In the genomic region with DNA sequence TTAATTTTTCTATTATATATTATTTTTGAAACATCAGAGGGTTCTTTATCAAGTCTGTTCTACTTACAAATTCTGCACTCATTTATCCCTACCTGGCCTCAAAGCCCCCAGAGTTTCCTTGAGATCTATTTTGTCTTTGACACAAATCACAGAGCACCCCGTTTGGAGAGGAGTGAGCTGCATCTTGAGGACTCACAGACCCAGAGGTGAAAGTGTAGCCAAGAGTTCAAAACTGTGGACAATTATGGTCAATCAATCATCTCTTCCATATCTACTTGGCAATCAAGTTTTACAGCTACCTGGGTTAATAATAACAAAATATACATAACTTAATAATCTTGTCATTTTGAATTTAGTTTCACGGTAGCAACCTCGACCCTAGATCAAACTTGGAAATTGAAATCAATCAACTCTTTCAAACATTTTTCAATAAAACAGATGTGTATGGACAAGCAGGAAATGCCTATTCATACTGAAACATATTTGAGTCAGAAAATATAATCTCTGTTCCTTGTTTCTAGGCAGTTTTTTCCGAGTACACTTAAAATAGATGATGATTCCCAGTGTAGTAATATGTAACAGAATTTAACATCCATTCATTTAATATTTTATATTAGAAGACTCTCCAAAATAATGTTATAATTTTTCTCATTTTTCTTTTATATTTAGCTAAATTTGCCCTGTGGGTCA, we compare ENCODE assay signal across 22 cellular contexts. TPM values are rescaled to one million over a fixed set of nuclear protein-coding genes. Genes with fewer than 3 reads are reported as not detected.
DNase-seq lines count a peak whose midpoint lies in the region; ATAC-seq lines count a peak whose summit lies in the region.
"Had no signal": no experiment of that assay in that cellular context is flagged by ENCODE, and none has a peak within 500 bp of the region (broad histone marks: within the 10 kb centered on the region; RNA-seq: fewer than 3 reads in every experiment).

No MANE protein-coding gene starts in this region.

- in situ Hi-C loops in G401 (cut with HindIII; ENCODE audit: low sequenced_read_pairs) = no loop called here

- peaks cover 18 to 30% of the 10 kb centered on the region in 2 donors for H3K4me1 Mint-ChIP-seq in stimulated activated naive B cell treated with anti-CD40 and anti-IgM and Interleukin-4, amounts not matched to agents 10 μg/mL and 1 μg/mL and 100 μg/mL, for 72 hours
- no peaks in the 10 kb centered on the region for H3K4me1 Mint-ChIP-seq in activated T-cell treated with anti-CD3 and anti-CD28 coated beads, Interleukin-2, amount 50 U/mL, for 4 hours (ENCODE audit: low read depth)
- no peaks in the 10 kb centered on the region for H3K4me1 Mint-ChIP-seq in activated CD4-positive, alpha-beta T cell treated with anti-CD3 and anti-CD28 coated beads for 36 hours

- POLR2A ChIA-PET in activated CD4-positive, alpha-beta T cell treated with anti-CD3 and anti-CD28 coated beads for 36 hours (lab: Charles Lee) = no interaction called here

- peak; percentile 54 for ATAC-seq in GM19043 (IDR thresholded peaks at IDR 0.05; ENCODE audit: low read depth, unreplicated experiment)
- peak; percentile 39 for ATAC-seq in HG02678 (IDR thresholded peaks at IDR 0.05; ENCODE audit: unreplicated experiment)
- ATAC-seq in HG03520 (IDR thresholded peaks at IDR 0.05; ENCODE audit: unreplicated experiment) = peak; percentile 46
- peak; percentile 83 to 91 for ATAC-seq in stimulated activated naive B cell treated with anti-CD40 and anti-IgM and Interleukin-4, amounts not matched to agents 10 μg/mL and 1 μg/mL and 100 μg/mL, for 72 hours (replicated peaks)
- no peak for ATAC-seq in activated T-cell treated with anti-CD3 and anti-CD28 coated beads, Interleukin-2, amount 50 U/mL, for 4 hours
- ATAC-seq in activated CD4-positive, alpha-beta T cell treated with anti-CD3 and anti-CD28 coated beads for 36 hours = no peak
- ATAC-seq: gastroesophageal sphincter; left cardiac atrium; natural killer cell treated with Interleukin-12 subunit alpha and Interleukin-12 subunit beta and Interleukin-15 and Interleukin-18, amount 100 ng/mL, for 72 hours; PC-3 had no signal

- intact Hi-C loops in activated CD4-positive, alpha-beta T cell treated with anti-CD3 and anti-CD28 coated beads for 36 hours (cut with DNase I, micrococcal nuclease) = no loop called here

- H3K27ac Mint-ChIP-seq in stimulated activated naive B cell treated with anti-CD40 and anti-IgM and Interleukin-4, amounts not matched to agents 10 μg/mL and 1 μg/mL and 100 μg/mL, for 72 hours = no peak overlapping the region
- H3K27ac Mint-ChIP-seq in activated CD4-positive, alpha-beta T cell treated with anti-CD3 and anti-CD28 coated beads for 36 hours = no peak overlapping the region
- H3K27ac Mint-ChIP-seq: natural killer cell treated with Interleukin-12 subunit alpha and Interleukin-12 subunit beta and Interleukin-15 and Interleukin-18, amount 100 ng/mL, for 72 hours had no signal

- H3K4me3 Mint-ChIP-seq in stimulated activated naive B cell treated with anti-CD40 and anti-IgM and Interleukin-4, amounts not matched to agents 10 μg/mL and 1 μg/mL and 100 μg/mL, for 72 hours = no peak overlapping the region
- H3K4me3 Mint-ChIP-seq in activated T-cell treated with anti-CD3 and anti-CD28 coated beads, Interleukin-2, amount 50 U/mL, for 4 hours = no peak overlapping the region
- H3K4me3 Mint-ChIP-seq in activated CD4-positive, alpha-beta T cell treated with anti-CD3 and anti-CD28 coated beads for 36 hours = no peak overlapping the region
- H3K4me3 Mint-ChIP-seq: natural killer cell treated with Interleukin-12 subunit alpha and Interleukin-12 subunit beta and Interleukin-15 and Interleukin-18, amount 100 ng/mL, for 72 hours had no signal

- DNase-seq in stimulated activated naive B cell treated with anti-CD40 and anti-IgM and Interleukin-4, amounts not matched to agents 10 μg/mL and 1 μg/mL and 100 μg/mL, for 72 hours = no peak
- DNase-seq in activated T-cell treated with anti-CD3 and anti-CD28 coated beads, Interleukin-2, amount 50 U/mL, for 4 hours = no peak
- no peak for DNase-seq in G401 (ENCODE audit: low spot score)
- no peak for DNase-seq in activated CD4-positive, alpha-beta T cell treated with anti-CD3 and anti-CD28 coated beads for 36 hours
- DNase-seq: activated CD4-positive, alpha-beta T cell treated with anti-CD3 and anti-CD28 coated beads for 1 hour; activated effector memory CD4-positive, alpha-beta T cell treated with Interleukin-2 at 50 U/mL for 16 hours; adrenal gland; AML-193; Caco-2; erythroblast; KG1; left cardiac atrium; NCI-H1105 treated with DMSO at 0.1 percent for 48 hours; PC-3; stimulated activated CD4-positive, alpha-beta T cell treated with anti-CD3 and anti-CD28 coated beads, Interleukin-2, amount 100 ng/mL, for 48 hours; uterus had no signal

- CTCF ChIA-PET in activated CD4-positive, alpha-beta T cell treated with anti-CD3 and anti-CD28 coated beads for 36 hours (lab: Charles Lee) = no interaction called here

- no peaks in the 10 kb centered on the region for H3K27me3 Mint-ChIP-seq in stimulated activated naive B cell treated with anti-CD40 and anti-IgM and Interleukin-4, amounts not matched to agents 10 μg/mL and 1 μg/mL and 100 μg/mL, for 72 hours
- H3K27me3 Mint-ChIP-seq in activated T-cell treated with anti-CD3 and anti-CD28 coated beads, Interleukin-2, amount 50 U/mL, for 4 hours (ENCODE audit: low read depth) = peaks cover 37% of the 10 kb centered on the region
- peaks cover 28% of the 10 kb centered on the region for H3K27me3 Mint-ChIP-seq in activated CD4-positive, alpha-beta T cell treated with anti-CD3 and anti-CD28 coated beads for 36 hours

- peaks cover 5 to 8% of the 10 kb centered on the region in 2 donors for H3K36me3 Mint-ChIP-seq in stimulated activated naive B cell treated with anti-CD40 and anti-IgM and Interleukin-4, amounts not matched to agents 10 μg/mL and 1 μg/mL and 100 μg/mL, for 72 hours
- no peaks in the 10 kb centered on the region for H3K36me3 Mint-ChIP-seq in activated T-cell treated with anti-CD3 and anti-CD28 coated beads, Interleukin-2, amount 50 U/mL, for 4 hours (ENCODE audit: insufficient read depth)
- no peaks in the 10 kb centered on the region for H3K36me3 Mint-ChIP-seq in activated CD4-positive, alpha-beta T cell treated with anti-CD3 and anti-CD28 coated beads for 36 hours (ENCODE audit: low read depth)
- H3K36me3 Mint-ChIP-seq: natural killer cell treated with Interleukin-12 subunit alpha and Interleukin-12 subunit beta and Interleukin-15 and Interleukin-18, amount 100 ng/mL, for 72 hours had no signal

- peaks cover 5% of the 10 kb centered on the region in 2 donors for H3K9me3 Mint-ChIP-seq in stimulated activated naive B cell treated with anti-CD40 and anti-IgM and Interleukin-4, amounts not matched to agents 10 μg/mL and 1 μg/mL and 100 μg/mL, for 72 hours
- H3K9me3 Mint-ChIP-seq in activated T-cell treated with anti-CD3 and anti-CD28 coated beads, Interleukin-2, amount 50 U/mL, for 4 hours = peaks cover 5% of the 10 kb centered on the region
- peaks cover 8% of the 10 kb centered on the region for H3K9me3 Mint-ChIP-seq in activated CD4-positive, alpha-beta T cell treated with anti-CD3 and anti-CD28 coated beads for 36 hours (ENCODE audit: low read depth)
- H3K9me3 Mint-ChIP-seq: natural killer cell treated with Interleukin-12 subunit alpha and Interleukin-12 subunit beta and Interleukin-15 and Interleukin-18, amount 100 ng/mL, for 72 hours had no signal

RNA-seq across cellular contexts. Expression of gene SYK, which starts 13.7 kb away (rescaled TPM):
- 1 to 10 TPM in 1 of 3 donors, under 1 TPM in 2; 0.48 to 3.8 (median 0.63) TPM for total RNA-seq in activated T-cell treated with anti-CD3 and anti-CD28 coated beads, Interleukin-2, amount 50 U/mL, for 4 hours
- total RNA-seq in G401 (2014; rRNA removed; shearing (Covaris generic)) = not detected in 2 replicates
- under 1 TPM; 0.11 to 0.64 TPM for total RNA-seq in activated CD4-positive, alpha-beta T cell treated with anti-CD3 and anti-CD28 coated beads for 36 hours
- total RNA-seq: cardiac muscle cell had no signal

Comparison
In these comparisons a context has a peak if more than half of its experiments do, and no peak if none do; other contexts are left out.
1. ATAC-seq: peak in GM19043 (single experiment), HG02678 (single experiment), HG03520 (single experiment) and stimulated activated naive B cell treated with anti-CD40 and anti-IgM and Interleukin-4, amounts not matched to agents 10 μg/mL and 1 μg/mL and 100 μg/mL, for 72 hours (2 of 2); none in activated T-cell treated with anti-CD3 and anti-CD28 coated beads, Interleukin-2, amount 50 U/mL, for 4 hours (0 of 2) and activated CD4-positive, alpha-beta T cell treated with anti-CD3 and anti-CD28 coated beads for 36 hours (single experiment).